1 cellular context compared by ENCODE assay signal in the genomic region with DNA sequence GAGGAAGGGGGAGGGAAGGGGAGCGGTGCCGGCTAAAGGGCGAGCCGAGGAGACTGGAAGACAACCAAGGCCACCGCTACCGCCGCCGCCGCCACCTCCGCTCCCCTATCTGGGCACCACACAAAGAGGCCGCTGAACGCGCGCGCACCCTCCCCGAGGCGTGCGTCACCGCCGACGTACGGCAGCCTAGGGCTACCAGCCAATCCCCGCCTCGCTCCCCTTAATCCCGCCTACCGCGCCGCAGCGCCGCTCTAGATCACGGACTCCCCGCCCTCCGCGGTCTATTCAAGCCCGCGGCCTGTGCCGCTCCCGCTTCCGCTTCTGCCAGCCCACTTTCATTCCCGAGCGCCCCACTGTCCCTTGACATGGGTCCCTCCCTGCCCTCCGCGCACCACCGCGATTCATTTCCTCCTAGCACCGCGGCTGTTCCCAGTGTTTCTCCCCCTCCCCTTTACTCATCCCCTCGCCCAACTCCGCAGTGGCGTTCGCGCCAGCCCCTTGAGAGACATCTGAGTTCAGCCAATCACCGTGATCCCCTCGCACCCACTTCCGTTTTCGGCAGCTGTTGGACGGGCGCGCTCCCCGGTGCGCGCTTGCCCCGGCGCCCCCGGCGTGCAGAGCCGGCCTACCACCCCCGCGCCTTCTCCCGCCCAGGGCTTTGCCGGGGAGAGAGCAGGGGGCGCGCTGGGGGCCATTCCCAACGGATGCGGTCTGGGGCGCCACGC.
TF ChIP-seq lines count a peak whose summit lies in the region.

A gene (minus strand): TSS at position 128 of the 725 bp plus-strand sequence. CDS start 297 bp downstream, outside the sequence.

TF ChIP-seq in K562, 482 proteins besides CTCF, POLR2A, EP300 and RAD21 (continued from another document and continues in another):
- TF ChIP-seq, protein P1, sequence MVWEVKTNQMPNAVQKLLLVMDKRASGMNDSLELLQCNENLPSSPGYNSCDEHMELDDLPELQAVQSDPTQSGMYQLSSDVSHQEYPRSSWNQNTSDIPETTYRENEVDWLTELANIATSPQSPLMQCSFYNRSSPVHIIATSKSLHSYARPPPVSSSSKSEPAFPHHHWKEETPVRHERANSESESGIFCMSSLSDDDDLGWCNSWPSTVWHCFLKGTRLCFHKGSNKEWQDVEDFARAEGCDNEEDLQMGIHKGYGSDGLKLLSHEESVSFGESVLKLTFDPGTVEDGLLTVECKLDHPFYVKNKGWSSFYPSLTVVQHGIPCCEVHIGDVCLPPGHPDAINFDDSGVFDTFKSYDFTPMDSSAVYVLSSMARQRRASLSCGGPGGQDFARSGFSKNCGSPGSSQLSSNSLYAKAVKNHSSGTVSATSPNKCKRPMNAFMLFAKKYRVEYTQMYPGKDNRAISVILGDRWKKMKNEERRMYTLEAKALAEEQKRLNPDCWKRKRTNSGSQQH (CRISPR knock-in tag; IDR thresholded peaks at IDR 0.05): peak; percentile 90; the same call in 1 of the 2 replicates
- TF ChIP-seq, protein P2, sequence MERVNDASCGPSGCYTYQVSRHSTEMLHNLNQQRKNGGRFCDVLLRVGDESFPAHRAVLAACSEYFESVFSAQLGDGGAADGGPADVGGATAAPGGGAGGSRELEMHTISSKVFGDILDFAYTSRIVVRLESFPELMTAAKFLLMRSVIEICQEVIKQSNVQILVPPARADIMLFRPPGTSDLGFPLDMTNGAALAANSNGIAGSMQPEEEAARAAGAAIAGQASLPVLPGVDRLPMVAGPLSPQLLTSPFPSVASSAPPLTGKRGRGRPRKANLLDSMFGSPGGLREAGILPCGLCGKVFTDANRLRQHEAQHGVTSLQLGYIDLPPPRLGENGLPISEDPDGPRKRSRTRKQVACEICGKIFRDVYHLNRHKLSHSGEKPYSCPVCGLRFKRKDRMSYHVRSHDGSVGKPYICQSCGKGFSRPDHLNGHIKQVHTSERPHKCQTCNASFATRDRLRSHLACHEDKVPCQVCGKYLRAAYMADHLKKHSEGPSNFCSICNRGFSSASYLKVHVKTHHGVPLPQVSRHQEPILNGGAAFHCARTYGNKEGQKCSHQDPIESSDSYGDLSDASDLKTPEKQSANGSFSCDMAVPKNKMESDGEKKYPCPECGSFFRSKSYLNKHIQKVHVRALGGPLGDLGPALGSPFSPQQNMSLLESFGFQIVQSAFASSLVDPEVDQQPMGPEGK (CRISPR knock-in tag; IDR thresholded peaks at IDR 0.05; ENCODE audit: borderline replicate concordance): peak; percentile 68; the same call in 1 of the 2 replicates
- TF ChIP-seq EWSR1 (IDR thresholded peaks at IDR 0.05; ENCODE audit: borderline replicate concordance, low read depth, partially characterized antibody) (no peak), FOXJ2 (tag; IDR thresholded peaks at IDR 0.05) (no peak; the same call in 1 of the 2 replicates), CBFB (CRISPR knock-in tag; IDR thresholded peaks at IDR 0.05) (peak; percentile 73; the same call in 1 of the 2 replicates), PML (IDR thresholded peaks at IDR 0.05; ENCODE audit: low read length) (peak; percentile 63; the same call in 1 of the 2 replicates), SAP30 (IDR thresholded peaks at IDR 0.05; ENCODE audit: borderline replicate concordance, insufficient read depth, low read depth, low read length, poor library complexity, severe bottlenecking) (peak; percentile 58), STAT5B (CRISPR knock-in tag; IDR thresholded peaks at IDR 0.05) (no peak), ETV6 (IDR thresholded peaks at IDR 0.05; ENCODE audit: borderline replicate concordance in 1 of 2, low read depth in 2 of 2, low read length in 1 of 2) (no peak), ETV6 (CRISPR knock-in tag; IDR thresholded peaks at IDR 0.05; ENCODE audit: borderline replicate concordance) (no peak), ASH1L (IDR thresholded peaks at IDR 0.05; ENCODE audit: borderline replicate concordance, low read depth, partially characterized antibody) (peak; percentile 66), KHSRP (IDR thresholded peaks at IDR 0.05) (no peak), NELFE (IDR thresholded peaks at IDR 0.05; ENCODE audit: insufficient read depth, insufficient read length) (no peak), ZBTB17 (CRISPR knock-in tag; IDR thresholded peaks at IDR 0.05) (0 out of 2 replicates have a peak, but pooled peaks have one; percentile 25), MYNN (IDR thresholded peaks at IDR 0.05) (no peak), MYNN (CRISPR knock-in tag; IDR thresholded peaks at IDR 0.05) (no peak), LARP7 (IDR thresholded peaks at IDR 0.05) (0 out of 2 replicates have a peak, but pooled peaks have one; percentile 11), L3MBTL2 (IDR thresholded peaks at IDR 0.05) (no peak; the same call in 1 of the 2 replicates), SREBF1 (IDR thresholded peaks at IDR 0.05; ENCODE audit: borderline replicate concordance, low read depth, low read length) (no peak), OTX1 (CRISPR knock-in tag; IDR thresholded peaks at IDR 0.05) (peak; percentile 91; the same call in 1 of the 2 replicates), RBFOX2 (IDR thresholded peaks at IDR 0.05; ENCODE audit: low read depth, low read length) (peak; percentile 93), ZNF444 (CRISPR knock-in tag; IDR thresholded peaks at IDR 0.05) (no peak), CC2D1A (IDR thresholded peaks at IDR 0.05) (peak; percentile 10; the same call in 1 of the 2 replicates), PHF21A (IDR thresholded peaks at IDR 0.05; ENCODE audit: borderline replicate concordance, low read depth) (peak; percentile 72; the same call in 1 of the 2 replicates), SP1 (CRISPR knock-in tag; IDR thresholded peaks at IDR 0.05) (peak; percentile 65), SUPT5H (IDR thresholded peaks at IDR 0.05) (peak; percentile 98), NR3C1 (CRISPR knock-in tag; IDR thresholded peaks at IDR 0.05) (0 out of 2 replicates have a peak, but pooled peaks have one; percentile 70), RBM34 (IDR thresholded peaks at IDR 0.05; ENCODE audit: borderline replicate concordance, insufficient read depth, low read length) (no peak), FOXA3 (CRISPR knock-in tag; conservative IDR thresholded peaks at IDR 0.05 in 1 of 2, IDR thresholded peaks at IDR 0.05 in 1 of 2) (peak in 1 of 2 experiments; percentile 43; a peak in 1 of 4 replicates), ZNF76 (CRISPR knock-in tag; IDR thresholded peaks at IDR 0.05; ENCODE audit: borderline replicate concordance) (0 out of 2 replicates have a peak, but pooled peaks have one; percentile 15), ZNF583 (CRISPR knock-in tag; IDR thresholded peaks at IDR 0.05) (0 out of 2 replicates have a peak, but pooled peaks have one; percentile 4), POLR2AphosphoS2 (IDR thresholded peaks at IDR 0.05; ENCODE audit: low read length) (peak; percentile 67; the same call in 1 of the 2 replicates), NBN (IDR thresholded peaks at IDR 0.05; ENCODE audit: low read depth) (peak; percentile 83), MAFG (tag; conservative IDR thresholded peaks at IDR 0.05) (no peak), ZNF146 (CRISPR knock-in tag; IDR thresholded peaks at IDR 0.05; ENCODE audit: unreplicated experiment) (no peak), MEIS2 (IDR thresholded peaks at IDR 0.05; ENCODE audit: partially characterized antibody) (peak; percentile 19), JUN (IDR thresholded peaks at IDR 0.05; ENCODE audit: borderline replicate concordance, low read depth, low read length) (no peak), JUN (CRISPR knock-in tag; IDR thresholded peaks at IDR 0.05; ENCODE audit: borderline replicate concordance) (peak; percentile 85; the same call in 1 of the 2 replicates), KDM2B (CRISPR knock-in tag; IDR thresholded peaks at IDR 0.05) (peak; percentile 65; the same call in 1 of the 2 replicates), STAT5A (IDR thresholded peaks at IDR 0.05; ENCODE audit: borderline replicate concordance, low read length) (no peak), MTA3 (IDR thresholded peaks at IDR 0.05; ENCODE audit: borderline replicate concordance) (peak; percentile 91; the same call in 1 of the 2 replicates), PPARD (CRISPR knock-in tag; IDR thresholded peaks at IDR 0.05) (no peak), FIP1L1 (IDR thresholded peaks at IDR 0.05; ENCODE audit: low read depth, low read length, poor library complexity, severe bottlenecking) (peak; percentile 34)
- TF ChIP-seq, protein P3, sequence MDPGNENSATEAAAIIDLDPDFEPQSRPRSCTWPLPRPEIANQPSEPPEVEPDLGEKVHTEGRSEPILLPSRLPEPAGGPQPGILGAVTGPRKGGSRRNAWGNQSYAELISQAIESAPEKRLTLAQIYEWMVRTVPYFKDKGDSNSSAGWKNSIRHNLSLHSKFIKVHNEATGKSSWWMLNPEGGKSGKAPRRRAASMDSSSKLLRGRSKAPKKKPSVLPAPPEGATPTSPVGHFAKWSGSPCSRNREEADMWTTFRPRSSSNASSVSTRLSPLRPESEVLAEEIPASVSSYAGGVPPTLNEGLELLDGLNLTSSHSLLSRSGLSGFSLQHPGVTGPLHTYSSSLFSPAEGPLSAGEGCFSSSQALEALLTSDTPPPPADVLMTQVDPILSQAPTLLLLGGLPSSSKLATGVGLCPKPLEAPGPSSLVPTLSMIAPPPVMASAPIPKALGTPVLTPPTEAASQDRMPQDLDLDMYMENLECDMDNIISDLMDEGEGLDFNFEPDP (CRISPR knock-in tag; IDR thresholded peaks at IDR 0.05): peak; percentile 43; the same call in 1 of the 2 replicates
- TF ChIP-seq, protein P4, sequence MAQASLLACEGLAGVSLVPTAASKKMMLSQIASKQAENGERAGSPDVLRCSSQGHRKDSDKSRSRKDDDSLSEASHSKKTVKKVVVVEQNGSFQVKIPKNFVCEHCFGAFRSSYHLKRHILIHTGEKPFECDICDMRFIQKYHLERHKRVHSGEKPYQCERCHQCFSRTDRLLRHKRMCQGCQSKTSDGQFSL (CRISPR knock-in tag; IDR thresholded peaks at IDR 0.05): peak; percentile 15; the same call in 1 of the 2 replicates
- TF ChIP-seq, protein P4 (tag; IDR thresholded peaks at IDR 0.05): no peak
- TF ChIP-seq, protein P5, sequence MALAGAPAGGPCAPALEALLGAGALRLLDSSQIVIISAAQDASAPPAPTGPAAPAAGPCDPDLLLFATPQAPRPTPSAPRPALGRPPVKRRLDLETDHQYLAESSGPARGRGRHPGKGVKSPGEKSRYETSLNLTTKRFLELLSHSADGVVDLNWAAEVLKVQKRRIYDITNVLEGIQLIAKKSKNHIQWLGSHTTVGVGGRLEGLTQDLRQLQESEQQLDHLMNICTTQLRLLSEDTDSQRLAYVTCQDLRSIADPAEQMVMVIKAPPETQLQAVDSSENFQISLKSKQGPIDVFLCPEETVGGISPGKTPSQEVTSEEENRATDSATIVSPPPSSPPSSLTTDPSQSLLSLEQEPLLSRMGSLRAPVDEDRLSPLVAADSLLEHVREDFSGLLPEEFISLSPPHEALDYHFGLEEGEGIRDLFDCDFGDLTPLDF (CRISPR knock-in tag; IDR thresholded peaks at IDR 0.05): peak; percentile 88
- TF ChIP-seq, protein P6, sequence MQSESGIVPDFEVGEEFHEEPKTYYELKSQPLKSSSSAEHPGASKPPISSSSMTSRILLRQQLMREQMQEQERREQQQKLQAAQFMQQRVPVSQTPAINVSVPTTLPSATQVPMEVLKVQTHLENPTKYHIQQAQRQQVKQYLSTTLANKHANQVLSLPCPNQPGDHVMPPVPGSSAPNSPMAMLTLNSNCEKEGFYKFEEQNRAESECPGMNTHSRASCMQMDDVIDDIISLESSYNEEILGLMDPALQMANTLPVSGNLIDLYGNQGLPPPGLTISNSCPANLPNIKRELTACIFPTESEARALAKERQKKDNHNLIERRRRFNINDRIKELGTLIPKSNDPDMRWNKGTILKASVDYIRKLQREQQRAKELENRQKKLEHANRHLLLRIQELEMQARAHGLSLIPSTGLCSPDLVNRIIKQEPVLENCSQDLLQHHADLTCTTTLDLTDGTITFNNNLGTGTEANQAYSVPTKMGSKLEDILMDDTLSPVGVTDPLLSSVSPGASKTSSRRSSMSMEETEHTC (IDR thresholded peaks at IDR 0.05): no peak
